11 cellular contexts compared by ENCODE assay signal in the genomic region with DNA sequence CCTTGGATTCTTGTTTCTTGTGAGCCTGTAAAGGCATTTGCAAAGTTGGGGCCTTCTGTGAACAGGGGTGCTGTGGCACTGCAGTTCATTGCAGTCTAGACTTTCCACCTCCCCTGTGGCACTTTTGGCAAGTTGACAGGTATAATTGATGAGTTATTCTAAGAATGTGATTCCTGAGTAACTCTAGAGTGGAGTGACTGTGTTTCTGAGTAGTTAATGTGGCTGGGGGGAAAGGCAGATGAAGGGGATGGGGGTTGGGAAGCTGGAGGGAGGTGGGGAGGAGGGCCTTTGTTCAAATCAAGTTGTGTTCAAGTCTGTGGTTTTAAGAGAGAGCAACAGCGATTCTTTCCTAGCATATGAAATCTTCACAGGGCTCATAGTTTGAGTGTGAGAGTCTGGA. TPM values are rescaled to one million over a fixed set of nuclear protein-coding genes. Genes with fewer than 3 reads are reported as not detected.
DNase-seq lines count a peak whose midpoint lies in the region; ATAC-seq and TF ChIP-seq lines count a peak whose summit lies in the region.
"Had no signal": no experiment of that assay in that cellular context is flagged by ENCODE, and none has a peak within 500 bp of the region (broad histone marks: within the 10 kb centered on the region; RNA-seq: fewer than 3 reads in every experiment).

No MANE protein-coding gene starts in this region.

- H3K4me2 ChIP-seq in hepatocyte = peak overlapping the region; percentile 34

- H3K9me2 ChIP-seq in hepatocyte (replicated peaks; ENCODE audit: insufficient read depth) = no peaks in the 10 kb centered on the region

- no peaks in the 10 kb centered on the region for H4K20me1 ChIP-seq in hepatocyte (ENCODE audit: insufficient read depth, poor library complexity, severe bottlenecking)

- in situ Hi-C loops in HAP-1 (cut with MboI; ENCODE audit: low sequenced_read_pairs) = no loop called here

- no peak overlapping the region for H3K4me3 ChIP-seq in HAP-1
- no peak overlapping the region for H3K4me3 ChIP-seq in hepatocyte
- H3K4me3 ChIP-seq in stomach smooth muscle (ENCODE audit: low read length in 2 of 2) = no peak overlapping the region

- H3K27me3 ChIP-seq in HAP-1 (ENCODE audit: low read depth) (no peaks in the 10 kb centered on the region), hepatocyte (no peaks in the 10 kb centered on the region), stomach smooth muscle (ENCODE audit: control insufficient read depth in 1 of 2, insufficient read depth in 2 of 2, low read length in 2 of 2) (no peaks in the 10 kb centered on the region)

- no peak overlapping the region for H3K9ac ChIP-seq in stomach smooth muscle (ENCODE audit: low read length in 2 of 2)

- no peak overlapping the region for H2AFZ ChIP-seq in hepatocyte

- H3K27ac ChIP-seq in VCaP = peak overlapping the region; percentile 83
- H3K27ac ChIP-seq in hepatocyte = peak overlapping the region; percentile 92
- peak overlapping the region; percentile 24 for H3K27ac ChIP-seq in stomach smooth muscle (ENCODE audit: low read length)

- ATAC-seq in GM18519 (IDR thresholded peaks at IDR 0.05; ENCODE audit: low FRiP score, unreplicated experiment) = no peak

- H3K4me1 ChIP-seq in HAP-1 (peaks cover 36% of the 10 kb centered on the region), hepatocyte (ENCODE audit: insufficient read depth) (peaks cover 54% of the 10 kb centered on the region), stomach smooth muscle (ENCODE audit: control insufficient read depth, insufficient read depth, low read length) (peaks cover 46% of the 10 kb centered on the region)

- WGBS in hepatocyte (ENCODE audit: low lambda C conversion rate, missing lambda C conversion rate) = 38% methylated on average over 1 of the region's 1 CpG

- peaks cover 76% of the 10 kb centered on the region for H3K79me2 ChIP-seq in hepatocyte

- DNase-seq in HAP-1 (ENCODE audit: low spot score in 2 of 2) (peak; percentile 34 to 42), hepatocyte (ENCODE audit: low spot score) (no peak), NCI-H2227 (lab: John Stamatoyannopoulos, UW; ENCODE audit: unreplicated experiment) (no peak), NCI-H1417 treated with DMSO at 0.1 percent for 48 hours (lab: John Stamatoyannopoulos, UW) (no peak)
- DNase-seq: activated CD4-positive, alpha-beta T cell treated with anti-CD3 and anti-CD28 coated beads, Interleukin-2, amount 10 ng/mL, durations not matched to agents 7 days and 5 days; activated effector memory CD4-positive, alpha-beta T cell treated with anti-CD3 and anti-CD28 coated beads, Interleukin-2, amount 50 U/mL, for 16 hours; cortex of kidney; NCI-H748 treated with DMSO at 0.1 percent for 48 hours had no signal

- TF ChIP-seq CTCF in VCaP (conservative IDR thresholded peaks at IDR 0.05) = no peak
- TF ChIP-seq CTCF in hepatocyte (IDR thresholded peaks at IDR 0.05; ENCODE audit: poor library complexity) = no peak

- H3K36me3 ChIP-seq in HAP-1 (replicated peaks) = no peaks in the 10 kb centered on the region
- H3K36me3 ChIP-seq in hepatocyte (replicated peaks; ENCODE audit: insufficient read depth, low read depth) = no peaks in the 10 kb centered on the region
- H3K36me3 ChIP-seq in stomach smooth muscle (ENCODE audit: control insufficient read depth in 2 of 2, insufficient read depth in 2 of 2, low read length in 2 of 2) = peaks cover under 1 to 3% of the 10 kb centered on the region in 2 donors

- H3K9me3 ChIP-seq in HAP-1 = no peaks in the 10 kb centered on the region
- H3K9me3 ChIP-seq in hepatocyte (ENCODE audit: low read depth) = no peaks in the 10 kb centered on the region
- H3K9me3 ChIP-seq in stomach smooth muscle (ENCODE audit: control insufficient read depth in 2 of 2, low read length in 2 of 2) = no peaks in the 10 kb centered on the region

RNA-seq across cellular contexts. Expression of a gene that starts 32.9 kb away (rescaled TPM):
- total RNA-seq in hepatocyte = 61.2 and 61.6 TPM in 2 replicates
- 14.0 and 14.8 TPM in 2 replicates for polyA plus RNA-seq in hepatocyte

Comparison
In these comparisons a context has a peak if more than half of its experiments do, and no peak if none do; other contexts are left out.
1. DNase-seq: peak in HAP-1 (2 of 2); none in hepatocyte (single experiment), NCI-H2227 (single experiment) and NCI-H1417 treated with DMSO at 0.1 percent for 48 hours (single experiment).
2. H3K27ac ChIP-seq: peak in every context shown above with its lines; median percentile 92 in hepatocyte; 83 in VCaP; 24 in stomach smooth muscle.